Comparison of ENCODE assay signal across 1 cellular context in the genomic region with DNA sequence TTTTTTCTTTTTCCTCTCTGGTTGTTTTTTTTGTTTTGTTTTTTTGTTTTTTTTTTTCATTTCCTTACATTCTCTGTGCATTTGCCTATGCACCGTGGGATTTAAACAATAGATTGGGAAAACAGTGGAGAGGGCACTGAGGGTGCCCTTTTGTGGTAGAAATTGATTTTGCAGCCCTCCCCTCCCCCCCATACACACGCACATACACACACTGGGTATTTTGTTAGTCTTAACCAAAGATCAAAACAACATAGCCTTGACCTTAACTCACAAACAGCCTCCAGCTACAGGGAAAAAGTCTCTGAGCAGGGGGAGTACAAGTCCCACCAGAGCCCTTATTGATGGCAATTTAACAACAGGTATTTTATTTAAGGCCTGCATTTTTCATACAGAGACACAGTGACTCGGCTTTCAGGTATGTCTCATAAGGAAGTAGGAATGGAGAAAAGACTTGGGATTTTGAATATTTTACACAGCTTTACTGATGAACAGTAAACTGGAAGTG.
TF ChIP-seq lines count a peak whose summit lies in the region.

No MANE protein-coding gene starts in this region.

TF ChIP-seq in endothelial cell of umbilical vein, 7 proteins besides CTCF, POLR2A, EP300 and RAD21:
- TF ChIP-seq, protein P1, sequence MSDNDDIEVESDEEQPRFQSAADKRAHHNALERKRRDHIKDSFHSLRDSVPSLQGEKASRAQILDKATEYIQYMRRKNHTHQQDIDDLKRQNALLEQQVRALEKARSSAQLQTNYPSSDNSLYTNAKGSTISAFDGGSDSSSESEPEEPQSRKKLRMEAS (IDR thresholded peaks at IDR 0.05; ENCODE audit: insufficient read depth, insufficient read length), result no peak
- no peak for TF ChIP-seq EZH2 (IDR thresholded peaks at IDR 0.05; ENCODE audit: borderline replicate concordance, low read depth, low read length, severe bottlenecking)
- no peak for TF ChIP-seq MYC (IDR thresholded peaks at IDR 0.05; ENCODE audit: low read depth, low read length)
- TF ChIP-seq FOS (IDR thresholded peaks at IDR 0.05; ENCODE audit: borderline replicate concordance, insufficient read depth, low read length), result no peak
- no peak for TF ChIP-seq POLR2AphosphoS5 (IDR thresholded peaks at IDR 0.05; ENCODE audit: insufficient read depth, low read depth, low read length)
- no peak for TF ChIP-seq GATA2 (IDR thresholded peaks at IDR 0.05; ENCODE audit: insufficient read depth, insufficient read length, low read depth, low read length)
- TF ChIP-seq JUN (IDR thresholded peaks at IDR 0.05; ENCODE audit: borderline replicate concordance, insufficient read depth, insufficient read length, low read depth), result no peak
TF ChIP-seq in endothelial cell of umbilical vein: peak in this region for 0.
